Comparison of ENCODE assay signal across 8 cellular contexts in the genomic region with DNA sequence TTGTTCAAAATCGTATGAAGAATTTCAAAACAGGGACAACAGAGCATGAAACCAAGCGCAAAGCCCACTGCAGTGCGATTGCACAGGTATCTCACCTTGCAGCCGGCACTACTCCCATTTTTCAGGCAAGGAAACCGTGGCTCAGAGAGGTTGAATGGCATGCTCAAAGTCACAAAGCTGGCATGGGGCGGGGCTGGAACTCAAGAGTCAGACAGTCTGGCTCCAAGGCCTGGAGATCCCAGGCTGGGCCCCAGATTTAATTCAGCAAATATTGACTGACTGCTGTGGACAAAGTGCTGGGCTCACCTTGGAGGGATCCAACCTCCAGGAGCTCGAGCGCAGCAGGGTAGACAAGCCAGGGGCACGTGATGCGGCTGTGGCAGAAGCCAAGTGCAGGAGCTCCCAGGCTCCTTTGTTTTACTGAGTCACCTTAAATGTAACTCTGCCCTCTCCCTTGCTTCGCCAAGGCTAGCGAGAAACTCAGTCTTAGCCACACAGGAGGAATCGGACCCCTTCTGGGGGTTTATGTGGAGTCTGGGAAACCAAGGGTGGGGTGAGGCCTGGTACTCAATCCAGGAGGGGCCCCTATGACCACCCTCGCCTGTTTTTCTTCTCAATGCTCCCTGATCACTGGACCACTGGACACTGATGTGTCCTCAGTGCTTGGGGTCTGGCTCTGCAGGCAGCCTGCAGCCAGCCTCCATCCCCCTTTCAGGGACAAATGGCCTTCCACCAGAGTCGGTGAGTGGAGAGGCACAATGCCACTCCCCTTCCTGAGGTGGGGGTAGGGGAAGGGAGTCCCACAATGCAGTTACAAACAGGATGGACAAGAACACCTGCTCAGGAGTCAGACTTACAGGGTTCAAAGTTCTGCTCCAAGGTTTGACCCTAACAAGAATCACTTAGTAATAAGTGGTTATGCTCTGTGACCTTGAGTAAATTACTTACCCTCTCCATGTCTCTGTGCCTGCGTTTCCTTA. TPM values are rescaled to one million over a fixed set of nuclear protein-coding genes. Genes with fewer than 3 reads are reported as not detected.
DNase-seq lines count a peak whose midpoint lies in the region; ATAC-seq and TF ChIP-seq lines count a peak whose summit lies in the region.

No MANE protein-coding gene starts in this region.

- no peak overlapping the region for H3K27ac ChIP-seq in MM.1S (ENCODE audit: low read length)

- H3K27me3 ChIP-seq in MM.1S (replicated peaks; ENCODE audit: insufficient read depth, low read length), result peaks cover 4% of the 10 kb centered on the region

- H3K4me1 Mint-ChIP-seq in naive B cell, result peaks cover 20 to 35% (median 25%) of the 10 kb centered on the region in 3 donors

- H3K4me1 ChIP-seq in MM.1S (ENCODE audit: low read length), result peaks cover 17% of the 10 kb centered on the region

- H3K9me3 ChIP-seq in MM.1S (replicated peaks; ENCODE audit: insufficient read depth, low read length), result no peaks in the 10 kb centered on the region

- DNase-seq in COLO668 (lab: John Stamatoyannopoulos, UW; ENCODE audit: unreplicated experiment), result peak; percentile 9
- DNase-seq in MM.1S, result no peak
- DNase-seq in cerebellar cortex (ENCODE audit: low spot score), result peak; percentile 57
- no peak for DNase-seq in naive B cell
- no peak for DNase-seq in ureter (ENCODE audit: low spot score)

- peaks cover 0 to 3% of the 10 kb centered on the region in 2 donors for H3K36me3 Mint-ChIP-seq in naive B cell

- peaks cover 0 to 30% (median 18%) of the 10 kb centered on the region in 3 donors for H3K27me3 Mint-ChIP-seq in naive B cell

- no peak for ATAC-seq in naive B cell (ENCODE audit: low read depth in 2 of 2)
- no peak for ATAC-seq in HG02852 (IDR thresholded peaks at IDR 0.05; ENCODE audit: unreplicated experiment)
- ATAC-seq in HG03354 (IDR thresholded peaks at IDR 0.05; ENCODE audit: poor library complexity, severe bottlenecking, unreplicated experiment), result no peak
- ATAC-seq in HG03342 (IDR thresholded peaks at IDR 0.05; ENCODE audit: unreplicated experiment), result no peak

- no peak for TF ChIP-seq CTCF in MM.1S (IDR thresholded peaks at IDR 0.05; ENCODE audit: low read length)

- H3K4me3 ChIP-seq in MM.1S (ENCODE audit: low read length), result no peak overlapping the region; the same call in 1 of the 2 replicates

- H3K27ac Mint-ChIP-seq in naive B cell, result peak overlapping the region in 1 of 6 donors; percentile 32

- H3K4me2 ChIP-seq in MM.1S (ENCODE audit: low read depth, low read length), result peak overlapping the region; percentile 79; the same call in 1 of the 2 replicates

- no peaks in the 10 kb centered on the region for H3K79me2 ChIP-seq in MM.1S (ENCODE audit: low read length)

- no peak overlapping the region for H3K9ac ChIP-seq in MM.1S (ENCODE audit: low read length)

- no peaks in the 10 kb centered on the region for H3F3A ChIP-seq in MM.1S (ENCODE audit: insufficient read depth, low read length)

- peak overlapping the region in 7 of 8 donors; percentile 83 to 94 (median 85) for H3K4me3 Mint-ChIP-seq in naive B cell

- H3K9me2 ChIP-seq in MM.1S (replicated peaks; ENCODE audit: insufficient read depth, low read length), result no peaks in the 10 kb centered on the region

- H2AFZ ChIP-seq in MM.1S (ENCODE audit: low read length), result peak overlapping the region; percentile 84; the same call in 1 of the 2 replicates

- no peaks in the 10 kb centered on the region for H3K9me3 Mint-ChIP-seq in naive B cell

- H3K36me3 ChIP-seq in MM.1S (replicated peaks; ENCODE audit: insufficient read depth, low read length), result no peaks in the 10 kb centered on the region

- H4K20me1 ChIP-seq in MM.1S (ENCODE audit: insufficient read depth, low read length), result no peaks in the 10 kb centered on the region

RNA-seq across cellular contexts. Expression of a gene that starts 3.9 kb away (rescaled TPM):
- 10 to 100 TPM in 4 of 6 donors, 1 to 10 TPM in 2; 8.2 to 17.0 (median 11.9) TPM for polyA plus RNA-seq in naive B cell (ENCODE audit: low read depth in 6 of 6)
- total RNA-seq in ureter, result 101 TPM

RNA-seq across cellular contexts. Expression of a gene that starts 10.6 kb away (rescaled TPM):
- polyA plus RNA-seq in naive B cell (ENCODE audit: low read depth in 6 of 6), result not detected
- 70.5 TPM for total RNA-seq in ureter

RNA-seq across cellular contexts. Expression of a gene that starts 17.4 kb away (rescaled TPM):
- polyA plus RNA-seq in naive B cell (ENCODE audit: low read depth in 6 of 6), result not detected
- 0.36 TPM for total RNA-seq in ureter

RNA-seq across cellular contexts. Expression of a gene that starts 34.8 kb away (rescaled TPM):
- polyA plus RNA-seq in naive B cell (ENCODE audit: low read depth in 6 of 6), result under 1 TPM in 3 of 6 donors, not detected in 3; 0.14 to 0.75 (median 0.47) TPM
- total RNA-seq in ureter, result 1.1 TPM

Comparison
In these comparisons a context has a peak if more than half of its experiments do, and no peak if none do; other contexts are left out.
1. DNase-seq: peak in COLO668 (single experiment) and cerebellar cortex (single experiment); none in MM.1S (single experiment), naive B cell (single experiment) and ureter (single experiment).